In the genomic region with DNA sequence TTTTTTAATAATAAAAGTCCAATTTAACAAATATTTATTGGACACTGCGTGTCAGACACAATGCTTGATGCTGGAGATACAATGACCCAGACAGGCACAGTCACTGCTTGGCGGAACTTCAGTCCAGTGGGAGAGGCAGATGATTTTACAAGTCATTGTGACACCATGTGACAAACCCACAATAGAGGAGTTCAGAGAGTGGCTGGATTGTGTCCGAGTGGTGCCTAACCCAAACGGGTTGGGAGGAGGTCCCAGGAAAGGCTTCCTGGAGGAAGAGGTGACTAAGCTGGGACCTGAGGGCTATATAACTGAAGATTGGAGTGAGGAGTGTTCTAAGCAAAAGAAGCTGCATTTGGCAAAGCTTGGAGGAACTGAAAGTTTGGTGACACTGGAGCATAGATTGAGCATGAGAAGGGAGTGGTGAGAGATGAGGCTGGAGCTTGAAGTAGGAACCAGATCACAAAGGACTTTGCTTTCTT, we compare ENCODE assay signal across 7 cellular contexts. TPM values are rescaled to one million over a fixed set of nuclear protein-coding genes. Genes with fewer than 3 reads are reported as not detected.
DNase-seq lines count a peak whose midpoint lies in the region; ATAC-seq and TF ChIP-seq lines count a peak whose summit lies in the region.

No MANE protein-coding gene starts in this region.

- POLR2A ChIA-PET in A673 (lab: Charles Lee; ENCODE audit: low non-redundant PET) (no interaction called here), WTC11 (lab: Charles Lee) (no interaction called here)

- no peak overlapping the region for H3K27ac Mint-ChIP-seq in WTC11

- ATAC-seq in GM21423 (IDR thresholded peaks at IDR 0.05; ENCODE audit: unreplicated experiment), result peak; percentile 54
- peak; percentile 96 to 99 for ATAC-seq in gastrocnemius medialis
- no peak for ATAC-seq in WTC11

- TF ChIP-seq POLR2A in esophagus squamous epithelium (IDR thresholded peaks at IDR 0.05) (no peak), gastrocnemius medialis (IDR thresholded peaks at IDR 0.05) (no peak)

- CTCF ChIA-PET in A673 (lab: Charles Lee) (no interaction called here), WTC11 (lab: Charles Lee) (no interaction called here)

- in situ Hi-C loops in gastrocnemius medialis (cut with MboI; ENCODE audit: low sequenced_read_pairs in 4 of 4), result no loop called here

- H3K27me3 ChIP-seq in esophagus squamous epithelium, result no peaks in the 10 kb centered on the region
- no peaks in the 10 kb centered on the region for H3K27me3 ChIP-seq in gastrocnemius medialis
- no peaks in the 10 kb centered on the region for H3K27me3 ChIP-seq in A673 (replicated peaks; ENCODE audit: insufficient read depth, low read depth, low read length, poor library complexity)

- BruUV-seq in A673 (replicated peaks; lab: Mats Ljungman, UMichigan), result no TSS peak

- H3K4me3 ChIP-seq in esophagus squamous epithelium (no peak overlapping the region), gastrocnemius medialis (peak overlapping the region in 1 of 4 donors; percentile 23), A673 (ENCODE audit: low read depth, low read length, poor library complexity, severe bottlenecking) (no peak overlapping the region)

- no peaks in the 10 kb centered on the region for H3K9me3 Mint-ChIP-seq in WTC11

- 37 to 50% methylated on average over 4 of the region's 4 CpGs for WGBS in esophagus squamous epithelium, 2 donors

- DNase-seq in NAMALWA (ENCODE audit: low spot score) (peak; percentile 35), esophagus squamous epithelium (lab: John Stamatoyannopoulos, UW) (no peak), gastrocnemius medialis (peak; percentile 71 to 82), A673 (ENCODE audit: low spot score) (no peak), WTC11 (ENCODE audit: low spot score) (no peak), NCI-H187 treated with DMSO at 0.1 percent for 48 hours (lab: John Stamatoyannopoulos, UW) (no peak)

- H3K27me3 Mint-ChIP-seq in WTC11 (ENCODE audit: low read depth), result no peaks in the 10 kb centered on the region

- H3K9me3 ChIP-seq in esophagus squamous epithelium (no peaks in the 10 kb centered on the region), gastrocnemius medialis (no peaks in the 10 kb centered on the region), A673 (ENCODE audit: low read depth, low read length, poor library complexity, severe bottlenecking) (peaks cover 8% of the 10 kb centered on the region)

- H3K36me3 ChIP-seq in esophagus squamous epithelium, result no peaks in the 10 kb centered on the region
- no peaks in the 10 kb centered on the region for H3K36me3 ChIP-seq in gastrocnemius medialis
- no peaks in the 10 kb centered on the region for H3K36me3 ChIP-seq in A673 (ENCODE audit: insufficient read depth, low read length, poor library complexity, severe bottlenecking)

- intact Hi-C loops in esophagus squamous epithelium (cut with DNase I), result no loop called here
- intact Hi-C loops in gastrocnemius medialis (cut with DNase I; ENCODE audit: low total_unique reads), result no loop called here
- intact Hi-C loops in A673 (cut with micrococcal nuclease; ENCODE audit: unreplicated experiment), result no loop called here

- no peaks in the 10 kb centered on the region for H3K36me3 Mint-ChIP-seq in WTC11

- TF ChIP-seq CTCF in esophagus squamous epithelium (IDR thresholded peaks at IDR 0.05) (no peak), gastrocnemius medialis (IDR thresholded peaks at IDR 0.05 in 4 of 5, conservative IDR thresholded peaks at IDR 0.05 in 1 of 5) (no peak), A673 (conservative IDR thresholded peaks at IDR 0.05; ENCODE audit: low read depth, low read length) (no peak), WTC11 (IDR thresholded peaks at IDR 0.05) (no peak)

- no peaks in the 10 kb centered on the region for H3K4me1 Mint-ChIP-seq in WTC11

- peak overlapping the region in 3 of 4 donors; percentile 21 to 36 (median 30) for H3K27ac ChIP-seq in esophagus squamous epithelium
- H3K27ac ChIP-seq in gastrocnemius medialis, result peak overlapping the region; percentile 17 to 77 (median 55)
- H3K27ac ChIP-seq in A673 (ENCODE audit: low read depth, low read length, poor library complexity, severe bottlenecking), result no peak overlapping the region

- H3K4me1 ChIP-seq in esophagus squamous epithelium (peaks cover 0 to 17% (median 0%) of the 10 kb centered on the region in 3 donors), gastrocnemius medialis (peaks cover 12 to 21% of the 10 kb centered on the region in 2 donors), A673 (ENCODE audit: insufficient read depth, low read length, poor library complexity, severe bottlenecking) (no peaks in the 10 kb centered on the region)

- no peak overlapping the region for H3K4me3 Mint-ChIP-seq in WTC11

TF ChIP-seq in WTC11, 78 proteins besides CTCF, POLR2A, EP300 and RAD21 (continues in another document):
- TF ChIP-seq, protein P1, sequence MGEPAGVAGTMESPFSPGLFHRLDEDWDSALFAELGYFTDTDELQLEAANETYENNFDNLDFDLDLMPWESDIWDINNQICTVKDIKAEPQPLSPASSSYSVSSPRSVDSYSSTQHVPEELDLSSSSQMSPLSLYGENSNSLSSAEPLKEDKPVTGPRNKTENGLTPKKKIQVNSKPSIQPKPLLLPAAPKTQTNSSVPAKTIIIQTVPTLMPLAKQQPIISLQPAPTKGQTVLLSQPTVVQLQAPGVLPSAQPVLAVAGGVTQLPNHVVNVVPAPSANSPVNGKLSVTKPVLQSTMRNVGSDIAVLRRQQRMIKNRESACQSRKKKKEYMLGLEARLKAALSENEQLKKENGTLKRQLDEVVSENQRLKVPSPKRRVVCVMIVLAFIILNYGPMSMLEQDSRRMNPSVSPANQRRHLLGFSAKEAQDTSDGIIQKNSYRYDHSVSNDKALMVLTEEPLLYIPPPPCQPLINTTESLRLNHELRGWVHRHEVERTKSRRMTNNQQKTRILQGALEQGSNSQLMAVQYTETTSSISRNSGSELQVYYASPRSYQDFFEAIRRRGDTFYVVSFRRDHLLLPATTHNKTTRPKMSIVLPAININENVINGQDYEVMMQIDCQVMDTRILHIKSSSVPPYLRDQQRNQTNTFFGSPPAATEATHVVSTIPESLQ (CRISPR knock-in tag; IDR thresholded peaks at IDR 0.05), result no peak
- TF ChIP-seq, protein P2, sequence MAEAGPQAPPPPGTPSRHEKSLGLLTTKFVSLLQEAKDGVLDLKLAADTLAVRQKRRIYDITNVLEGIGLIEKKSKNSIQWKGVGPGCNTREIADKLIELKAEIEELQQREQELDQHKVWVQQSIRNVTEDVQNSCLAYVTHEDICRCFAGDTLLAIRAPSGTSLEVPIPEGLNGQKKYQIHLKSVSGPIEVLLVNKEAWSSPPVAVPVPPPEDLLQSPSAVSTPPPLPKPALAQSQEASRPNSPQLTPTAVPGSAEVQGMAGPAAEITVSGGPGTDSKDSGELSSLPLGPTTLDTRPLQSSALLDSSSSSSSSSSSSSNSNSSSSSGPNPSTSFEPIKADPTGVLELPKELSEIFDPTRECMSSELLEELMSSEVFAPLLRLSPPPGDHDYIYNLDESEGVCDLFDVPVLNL (CRISPR knock-in tag; IDR thresholded peaks at IDR 0.05; ENCODE audit: borderline replicate concordance, low read depth), result no peak
- TF ChIP-seq, protein P3, sequence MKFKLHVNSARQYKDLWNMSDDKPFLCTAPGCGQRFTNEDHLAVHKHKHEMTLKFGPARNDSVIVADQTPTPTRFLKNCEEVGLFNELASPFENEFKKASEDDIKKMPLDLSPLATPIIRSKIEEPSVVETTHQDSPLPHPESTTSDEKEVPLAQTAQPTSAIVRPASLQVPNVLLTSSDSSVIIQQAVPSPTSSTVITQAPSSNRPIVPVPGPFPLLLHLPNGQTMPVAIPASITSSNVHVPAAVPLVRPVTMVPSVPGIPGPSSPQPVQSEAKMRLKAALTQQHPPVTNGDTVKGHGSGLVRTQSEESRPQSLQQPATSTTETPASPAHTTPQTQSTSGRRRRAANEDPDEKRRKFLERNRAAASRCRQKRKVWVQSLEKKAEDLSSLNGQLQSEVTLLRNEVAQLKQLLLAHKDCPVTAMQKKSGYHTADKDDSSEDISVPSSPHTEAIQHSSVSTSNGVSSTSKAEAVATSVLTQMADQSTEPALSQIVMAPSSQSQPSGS (CRISPR knock-in tag; IDR thresholded peaks at IDR 0.05; ENCODE audit: borderline replicate concordance, low read depth), result no peak
- TF ChIP-seq HMGA2 (CRISPR knock-in tag; IDR thresholded peaks at IDR 0.05) (no peak), OVOL2 (CRISPR knock-in tag; IDR thresholded peaks at IDR 0.05; ENCODE audit: borderline replicate concordance) (no peak)
- TF ChIP-seq, protein P4, sequence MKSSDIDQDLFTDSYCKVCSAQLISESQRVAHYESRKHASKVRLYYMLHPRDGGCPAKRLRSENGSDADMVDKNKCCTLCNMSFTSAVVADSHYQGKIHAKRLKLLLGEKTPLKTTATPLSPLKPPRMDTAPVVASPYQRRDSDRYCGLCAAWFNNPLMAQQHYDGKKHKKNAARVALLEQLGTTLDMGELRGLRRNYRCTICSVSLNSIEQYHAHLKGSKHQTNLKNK (CRISPR knock-in tag; IDR thresholded peaks at IDR 0.05), result no peak
- TF ChIP-seq, protein P5, sequence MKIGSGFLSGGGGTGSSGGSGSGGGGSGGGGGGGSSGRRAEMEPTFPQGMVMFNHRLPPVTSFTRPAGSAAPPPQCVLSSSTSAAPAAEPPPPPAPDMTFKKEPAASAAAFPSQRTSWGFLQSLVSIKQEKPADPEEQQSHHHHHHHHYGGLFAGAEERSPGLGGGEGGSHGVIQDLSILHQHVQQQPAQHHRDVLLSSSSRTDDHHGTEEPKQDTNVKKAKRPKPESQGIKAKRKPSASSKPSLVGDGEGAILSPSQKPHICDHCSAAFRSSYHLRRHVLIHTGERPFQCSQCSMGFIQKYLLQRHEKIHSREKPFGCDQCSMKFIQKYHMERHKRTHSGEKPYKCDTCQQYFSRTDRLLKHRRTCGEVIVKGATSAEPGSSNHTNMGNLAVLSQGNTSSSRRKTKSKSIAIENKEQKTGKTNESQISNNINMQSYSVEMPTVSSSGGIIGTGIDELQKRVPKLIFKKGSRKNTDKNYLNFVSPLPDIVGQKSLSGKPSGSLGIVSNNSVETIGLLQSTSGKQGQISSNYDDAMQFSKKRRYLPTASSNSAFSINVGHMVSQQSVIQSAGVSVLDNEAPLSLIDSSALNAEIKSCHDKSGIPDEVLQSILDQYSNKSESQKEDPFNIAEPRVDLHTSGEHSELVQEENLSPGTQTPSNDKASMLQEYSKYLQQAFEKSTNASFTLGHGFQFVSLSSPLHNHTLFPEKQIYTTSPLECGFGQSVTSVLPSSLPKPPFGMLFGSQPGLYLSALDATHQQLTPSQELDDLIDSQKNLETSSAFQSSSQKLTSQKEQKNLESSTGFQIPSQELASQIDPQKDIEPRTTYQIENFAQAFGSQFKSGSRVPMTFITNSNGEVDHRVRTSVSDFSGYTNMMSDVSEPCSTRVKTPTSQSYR (CRISPR knock-in tag; IDR thresholded peaks at IDR 0.05), result no peak
- TF ChIP-seq, protein P6, sequence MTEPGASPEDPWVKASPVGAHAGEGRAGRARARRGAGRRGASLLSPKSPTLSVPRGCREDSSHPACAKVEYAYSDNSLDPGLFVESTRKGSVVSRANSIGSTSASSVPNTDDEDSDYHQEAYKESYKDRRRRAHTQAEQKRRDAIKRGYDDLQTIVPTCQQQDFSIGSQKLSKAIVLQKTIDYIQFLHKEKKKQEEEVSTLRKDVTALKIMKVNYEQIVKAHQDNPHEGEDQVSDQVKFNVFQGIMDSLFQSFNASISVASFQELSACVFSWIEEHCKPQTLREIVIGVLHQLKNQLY (CRISPR knock-in tag; IDR thresholded peaks at IDR 0.05), result no peak

RNA-seq across cellular contexts. Expression of a gene that starts 41.4 kb away (rescaled TPM):
- 10 to 100 TPM; 10.0 to 33.0 (median 13.3) TPM for total RNA-seq in esophagus squamous epithelium
- 10 to 100 TPM; 20.7 to 41.4 (median 30.5) TPM for total RNA-seq in gastrocnemius medialis
- total RNA-seq in A673 (2021), result 34.6 and 35.3 TPM in 2 replicates
- total RNA-seq in WTC11 (2021), result 7.4 to 8.4 TPM (median 7.9 TPM) in 3 replicates

Comparison
In these comparisons a context has a peak if more than half of its experiments do, and no peak if none do; other contexts are left out.
1. DNase-seq: peak in NAMALWA (single experiment) and gastrocnemius medialis (2 of 2); none in esophagus squamous epithelium (single experiment), A673 (single experiment), WTC11 (single experiment) and NCI-H187 treated with DMSO at 0.1 percent for 48 hours (single experiment).